Comparison of ENCODE assay signal across 8 cellular contexts in the genomic region with DNA sequence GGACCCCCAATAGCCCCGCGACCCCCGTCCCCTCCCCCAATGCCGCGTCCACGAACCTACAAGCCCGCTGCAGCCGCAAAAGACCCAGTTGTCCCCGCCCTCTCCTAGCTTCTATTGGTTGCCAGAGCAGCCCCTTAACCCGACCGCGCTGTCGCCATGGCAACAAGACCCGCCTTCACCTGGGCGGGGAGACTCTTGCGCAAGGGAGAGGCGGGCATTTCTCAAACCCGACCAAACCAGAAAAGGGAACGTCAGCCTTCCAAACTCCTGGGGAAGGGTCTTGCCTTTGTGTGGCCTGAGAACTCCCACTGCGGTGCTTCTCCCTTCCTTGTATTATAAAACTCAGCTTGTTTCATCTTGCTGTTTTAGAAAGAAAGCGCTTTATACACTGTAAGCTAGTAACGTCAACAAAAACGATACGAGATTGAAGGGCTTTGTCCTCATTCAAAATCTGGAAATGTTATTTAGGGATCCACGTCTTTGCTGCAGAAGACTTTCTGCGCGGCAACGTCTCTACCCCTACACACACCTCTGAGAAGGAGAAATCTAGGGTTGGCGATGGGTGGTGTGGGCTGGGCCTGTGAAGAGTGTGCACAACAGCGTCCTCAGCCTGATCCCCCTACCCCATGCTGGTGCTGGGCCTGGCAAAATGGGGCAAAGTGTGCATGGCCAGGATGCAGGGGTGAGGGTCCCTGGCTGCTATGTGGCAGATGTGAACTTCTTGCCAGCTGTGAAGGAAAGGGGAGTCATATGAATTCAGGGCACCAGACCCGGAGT. TPM values are rescaled to one million over a fixed set of nuclear protein-coding genes. Genes with fewer than 3 reads are reported as not detected.
DNase-seq lines count a peak whose midpoint lies in the region; ATAC-seq and TF ChIP-seq lines count a peak whose summit lies in the region.

A gene (minus strand): TSS at position 86 of the 777 bp plus-strand sequence. CDS start 551 bp downstream, outside the sequence.

- peaks cover 27% of the 10 kb centered on the region for H3K36me3 ChIP-seq in neuron (ENCODE audit: insufficient read depth, low read length)

- H3K4me3 ChIP-seq in NB4 (ENCODE audit: low read depth, low read length) (peak within 1 kb of the TSS; percentile 69), neuron (ENCODE audit: low read length) (peak within 1 kb of the TSS; percentile 73)

- peak within 1 kb of the TSS; percentile 70 for H2AFZ ChIP-seq in neuron (ENCODE audit: low read depth, low read length)

- in situ Hi-C loops in G401 (cut with HindIII; ENCODE audit: low sequenced_read_pairs): no loop called here

- ATAC-seq in HG02571 (IDR thresholded peaks at IDR 0.05; ENCODE audit: unreplicated experiment): peak; percentile 98

- no peaks in the 10 kb centered on the region for H3K27me3 ChIP-seq in neuron (ENCODE audit: insufficient read depth, low read length)

- H3K4me1 ChIP-seq in neuron (ENCODE audit: insufficient read depth, low read length): peaks cover 16% of the 10 kb centered on the region

- TF ChIP-seq POLR2A in NB4 (IDR thresholded peaks at IDR 0.05; ENCODE audit: extremely low read depth, insufficient read length): no peak

- H3K9me3 ChIP-seq in neuron (ENCODE audit: low read length): peaks cover 4% of the 10 kb centered on the region

- DNase-seq in G401 (ENCODE audit: low spot score): peak; percentile 98
- DNase-seq in NB4 (ENCODE audit: low read depth): peak; percentile 93
- DNase-seq in SK-N-DZ (ENCODE audit: low spot score): peak; percentile 95
- DNase-seq in activated naive CD4-positive, alpha-beta T cell treated with Interleukin-2 at 50 U/mL for 16 hours: peak; percentile 98
- peak; percentile 88 for DNase-seq in foreskin melanocyte
- DNase-seq in stromal cell of bone marrow (ENCODE audit: low read depth): peak; percentile 87

- no peak for TF ChIP-seq CTCF in NB4 (IDR thresholded peaks at IDR 0.05; ENCODE audit: low read depth, low read length)

RNA-seq across cellular contexts. Expression of the gene that starts here (rescaled TPM):
- 541 and 629 TPM in 2 replicates for total RNA-seq in G401 (2014; rRNA removed; shearing (Covaris generic))
- polyA plus RNA-seq in SK-N-DZ (2014; cell fraction: cytosol; rRNA removed): 161 and 181 TPM in 2 replicates
- 228 and 254 TPM in 2 replicates for polyA plus RNA-seq in SK-N-DZ (2014; cell fraction: nucleus; rRNA removed)

Comparison
In these comparisons a context has a peak if more than half of its experiments do, and no peak if none do; other contexts are left out.
1. Peak in every context shown above with its lines: DNase-seq, ATAC-seq and H3K4me3 ChIP-seq.